38 cellular contexts compared by ENCODE assay signal in genomic region chr11:22859756-22860155, GRCh38. TPM values are rescaled to one million over a fixed set of nuclear protein-coding genes. Genes with fewer than 3 reads are reported as not detected.
"Had no signal": no experiment of that assay in that cellular context is flagged by ENCODE, and none has a peak within 500 bp of the region (broad histone marks: within the 10 kb centered on the region; RNA-seq: fewer than 3 reads in every experiment).

No MANE protein-coding gene starts in this region.

- H3K36me3 Mint-ChIP-seq: activated naive CD4-positive, alpha-beta T cell treated with anti-CD3 and anti-CD28 coated beads, Interleukin-2, amount 10 ng/mL, durations not matched to agents 7 days and 5 days; activated naive CD8-positive, alpha-beta T cell treated with anti-CD3 and anti-CD28 coated beads, Interleukin-2, amount 10 ng/mL, durations not matched to agents 7 days and 5 days; brain; WTC11 had no signal

- H3K27me3 ChIP-seq: ascending aorta, breast epithelium, cardiac muscle cell, colonic mucosa, esophagus squamous epithelium, gastroesophageal sphincter, heart right ventricle, hepatocyte had no signal

- H3K4me1 ChIP-seq: ascending aorta, breast epithelium, colonic mucosa, esophagus squamous epithelium, gastroesophageal sphincter, heart right ventricle had no signal

- H3K9me3 ChIP-seq: ascending aorta, breast epithelium, colonic mucosa, esophagus squamous epithelium, gastroesophageal sphincter had no signal

- ATAC-seq: activated naive CD4-positive, alpha-beta T cell treated with anti-CD3 and anti-CD28 coated beads, Interleukin-2, amount 50 U/mL, for 72 hours; activated T-cell treated with anti-CD3 and anti-CD28 coated beads, Interleukin-2, amount 50 U/mL, for 72 hours; gastroesophageal sphincter; heart right ventricle had no signal

- H3K36me3 ChIP-seq: ascending aorta, breast epithelium, cardiac muscle cell, colonic mucosa, esophagus squamous epithelium, gastroesophageal sphincter, heart right ventricle had no signal

- H3K4me1 Mint-ChIP-seq: activated CD4-positive, alpha-beta memory T cell treated with anti-CD3 and anti-CD28 coated beads, Interleukin-2, amount 10 ng/mL, durations not matched to agents 7 days and 5 days; activated CD4-positive, alpha-beta T cell treated with anti-CD3 and anti-CD28 coated beads, Interleukin-2, amount 10 ng/mL, durations not matched to agents 7 days and 5 days; activated naive CD4-positive, alpha-beta T cell treated with anti-CD3 and anti-CD28 coated beads, Interleukin-2, amount 10 ng/mL, durations not matched to agents 7 days and 5 days; activated naive CD8-positive, alpha-beta T cell treated with anti-CD3 and anti-CD28 coated beads, Interleukin-2, amount 10 ng/mL, durations not matched to agents 7 days and 5 days; brain had no signal

- H3K4me3 ChIP-seq: ascending aorta, breast epithelium, cardiac muscle cell, colonic mucosa, esophagus squamous epithelium, gastroesophageal sphincter, heart right ventricle, hepatocyte had no signal

- H3K27me3 Mint-ChIP-seq: activated CD4-positive, alpha-beta memory T cell treated with anti-CD3 and anti-CD28 coated beads, Interleukin-2, amount 10 ng/mL, durations not matched to agents 7 days and 5 days; activated CD4-positive, alpha-beta T cell treated with anti-CD3 and anti-CD28 coated beads, Interleukin-2, amount 10 ng/mL, durations not matched to agents 7 days and 5 days; activated naive CD4-positive, alpha-beta T cell treated with anti-CD3 and anti-CD28 coated beads, Interleukin-2, amount 10 ng/mL, durations not matched to agents 7 days and 5 days; activated naive CD8-positive, alpha-beta T cell treated with anti-CD3 and anti-CD28 coated beads, Interleukin-2, amount 10 ng/mL, durations not matched to agents 7 days and 5 days; activated T-cell treated with anti-CD3 and anti-CD28 coated beads, Interleukin-2, amount 50 U/mL, for 24 hours; brain had no signal

- FAIRE-seq: endometrium, endothelial cell of umbilical vein, TTC549 had no signal

- DNase-seq: activated CD4-positive, alpha-beta memory T cell treated with anti-CD3 and anti-CD28 coated beads, Interleukin-2, amount 10 ng/mL, durations not matched to agents 7 days and 5 days; activated CD4-positive, alpha-beta T cell treated with anti-CD3 and anti-CD28 coated beads for 1 hour; activated CD4-positive, alpha-beta T cell treated with anti-CD3 and anti-CD28 coated beads for 4 hours; activated CD4-positive, alpha-beta T cell treated with anti-CD3 and anti-CD28 coated beads, Interleukin-2, amount 10 ng/mL, durations not matched to agents 7 days and 5 days; activated CD4-positive, alpha-beta T cell treated with anti-CD3 and anti-CD28 coated beads, Interleukin-2, amount 50 U/mL, for 4 hours; activated CD8-positive, alpha-beta memory T cell treated with anti-CD3 and anti-CD28 coated beads, Interleukin-2, amount 50 U/mL, for 48 hours; activated gamma-delta T cell; activated naive CD4-positive, alpha-beta T cell; activated naive CD4-positive, alpha-beta T cell treated with anti-CD3 and anti-CD28 coated beads, Interleukin-2, amount 10 ng/mL, durations not matched to agents 7 days and 5 days; activated naive CD8-positive, alpha-beta T cell treated with anti-CD3 and anti-CD28 coated beads, Interleukin-2, amount 10 ng/mL, durations not matched to agents 7 days and 5 days; activated T-cell treated with anti-CD3 and anti-CD28 coated beads for 4 hours; activated T-cell treated with anti-CD3 and anti-CD28 coated beads, Interleukin-2, amount 50 U/mL, for 24 hours; activated T-cell treated with anti-CD3 and anti-CD28 coated beads, Interleukin-2, amount 50 U/mL, for 72 hours; central memory CD4-positive, alpha-beta T cell; cerebellar nuclear complex; colonic mucosa; effector CD8-positive, alpha-beta T cell; esophagus squamous epithelium; foreskin melanocyte; heart right ventricle had no signal

- H3K9me3 Mint-ChIP-seq: activated CD4-positive, alpha-beta memory T cell treated with anti-CD3 and anti-CD28 coated beads, Interleukin-2, amount 10 ng/mL, durations not matched to agents 7 days and 5 days; activated CD4-positive, alpha-beta T cell treated with anti-CD3 and anti-CD28 coated beads, Interleukin-2, amount 10 ng/mL, durations not matched to agents 7 days and 5 days; activated naive CD4-positive, alpha-beta T cell treated with anti-CD3 and anti-CD28 coated beads, Interleukin-2, amount 10 ng/mL, durations not matched to agents 7 days and 5 days; activated naive CD4-positive, alpha-beta T cell treated with anti-CD3 and anti-CD28 coated beads, Interleukin-2, amount 50 U/mL, for 72 hours; activated naive CD8-positive, alpha-beta T cell treated with anti-CD3 and anti-CD28 coated beads, Interleukin-2, amount 10 ng/mL, durations not matched to agents 7 days and 5 days; activated T-cell treated with anti-CD3 and anti-CD28 coated beads, Interleukin-2, amount 50 U/mL, for 24 hours; activated T-cell treated with anti-CD3 and anti-CD28 coated beads, Interleukin-2, amount 50 U/mL, for 72 hours; brain had no signal

- H3K79me2 ChIP-seq: hepatocyte had no signal

- H2AFZ ChIP-seq: hepatocyte had no signal

- H3K4me2 ChIP-seq: hepatocyte had no signal

- H3K27ac ChIP-seq: ascending aorta, breast epithelium, cardiac muscle cell, colonic mucosa, epithelial cell of prostate, esophagus squamous epithelium, gastroesophageal sphincter, heart right ventricle, hepatocyte, VCaP had no signal

- H3K4me3 Mint-ChIP-seq: activated CD4-positive, alpha-beta memory T cell treated with anti-CD3 and anti-CD28 coated beads, Interleukin-2, amount 10 ng/mL, durations not matched to agents 7 days and 5 days; activated CD4-positive, alpha-beta T cell treated with anti-CD3 and anti-CD28 coated beads, Interleukin-2, amount 10 ng/mL, durations not matched to agents 7 days and 5 days; activated naive CD4-positive, alpha-beta T cell treated with anti-CD3 and anti-CD28 coated beads, Interleukin-2, amount 10 ng/mL, durations not matched to agents 7 days and 5 days; activated naive CD8-positive, alpha-beta T cell treated with anti-CD3 and anti-CD28 coated beads, Interleukin-2, amount 10 ng/mL, durations not matched to agents 7 days and 5 days; activated T-cell treated with anti-CD3 and anti-CD28 coated beads, Interleukin-2, amount 50 U/mL, for 24 hours; activated T-cell treated with anti-CD3 and anti-CD28 coated beads, Interleukin-2, amount 50 U/mL, for 72 hours; brain; WTC11 had no signal

- H3K27ac Mint-ChIP-seq: activated CD4-positive, alpha-beta memory T cell treated with anti-CD3 and anti-CD28 coated beads, Interleukin-2, amount 10 ng/mL, durations not matched to agents 7 days and 5 days; activated CD4-positive, alpha-beta T cell treated with anti-CD3 and anti-CD28 coated beads, Interleukin-2, amount 10 ng/mL, durations not matched to agents 7 days and 5 days; activated naive CD4-positive, alpha-beta T cell treated with anti-CD3 and anti-CD28 coated beads, Interleukin-2, amount 10 ng/mL, durations not matched to agents 7 days and 5 days; activated naive CD4-positive, alpha-beta T cell treated with anti-CD3 and anti-CD28 coated beads, Interleukin-2, amount 50 U/mL, for 72 hours; activated naive CD8-positive, alpha-beta T cell treated with anti-CD3 and anti-CD28 coated beads, Interleukin-2, amount 10 ng/mL, durations not matched to agents 7 days and 5 days; activated T-cell treated with anti-CD3 and anti-CD28 coated beads, Interleukin-2, amount 50 U/mL, for 24 hours; activated T-cell treated with anti-CD3 and anti-CD28 coated beads, Interleukin-2, amount 50 U/mL, for 72 hours; brain; WTC11 had no signal

RNA-seq across cellular contexts. Expression of gene CCDC179, which starts 0.5 kb away (rescaled TPM):
- total RNA-seq: activated CD4-positive, alpha-beta memory T cell treated with anti-CD3 and anti-CD28 coated beads, Interleukin-2, amount 10 ng/mL, durations not matched to agents 7 days and 5 days; activated CD4-positive, alpha-beta T cell treated with anti-CD3 and anti-CD28 coated beads, Interleukin-2, amount 10 ng/mL, durations not matched to agents 7 days and 5 days; activated naive CD4-positive, alpha-beta T cell treated with anti-CD3 and anti-CD28 coated beads, Interleukin-2, amount 50 U/mL, for 72 hours; activated naive CD8-positive, alpha-beta T cell treated with anti-CD3 and anti-CD28 coated beads, Interleukin-2, amount 10 ng/mL, durations not matched to agents 7 days and 5 days; activated T-cell treated with anti-CD3 and anti-CD28 coated beads, Interleukin-2, amount 50 U/mL, for 72 hours; ascending aorta; breast epithelium; cardiac muscle cell; colonic mucosa; dermis microvascular lymphatic vessel endothelial cell; endothelial cell of umbilical vein; esophagus squamous epithelium; fibroblast of lung; fibroblast of villous mesenchyme; gastroesophageal sphincter; glomerular endothelial cell; heart right ventricle; hepatocyte; WTC11 had no signal
- polyA plus RNA-seq: cardiac muscle cell, endothelial cell of umbilical vein, esophagus, fibroblast of lung, heart right ventricle, hepatocyte had no signal
